ENCODE assay signal across 9 cellular contexts in the genomic region with DNA sequence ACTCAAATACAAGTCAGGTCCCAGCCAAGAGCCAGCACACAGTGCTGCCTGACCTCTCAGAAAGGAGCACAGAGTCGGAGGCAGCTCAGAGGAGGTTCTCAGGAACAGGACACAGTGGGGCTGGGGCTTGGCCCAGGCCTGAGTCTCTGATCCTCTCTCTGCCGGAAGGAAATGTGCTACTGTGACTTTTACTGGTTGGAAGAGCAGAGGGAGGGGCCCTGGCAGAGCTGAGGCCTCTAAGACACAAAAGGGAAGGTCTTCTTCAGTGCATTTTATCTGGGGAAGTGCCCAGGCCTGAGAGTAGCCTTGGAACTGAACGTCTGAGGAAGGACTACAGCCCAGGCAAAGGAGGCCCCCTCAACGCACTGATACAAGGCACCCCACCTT. TPM values are rescaled to one million over a fixed set of nuclear protein-coding genes. Genes with fewer than 3 reads are reported as not detected.
DNase-seq lines count a peak whose midpoint lies in the region; ATAC-seq and TF ChIP-seq lines count a peak whose summit lies in the region.
"Had no signal": no experiment of that assay in that cellular context is flagged by ENCODE, and none has a peak within 500 bp of the region (broad histone marks: within the 10 kb centered on the region; RNA-seq: fewer than 3 reads in every experiment).

No MANE protein-coding gene starts in this region.

- H3T11ph ChIP-seq in H9 (ENCODE audit: low read length) = no peak overlapping the region

- no peaks in the 10 kb centered on the region for H4K20me1 ChIP-seq in H9 (ENCODE audit: control insufficient read depth, insufficient read depth, insufficient read length)

- H3K79me1 ChIP-seq in H9 (ENCODE audit: insufficient read depth, low read depth, low read length, poor library complexity, severe bottlenecking) = no peaks in the 10 kb centered on the region

- no peak overlapping the region for H4K5ac ChIP-seq in H9 (ENCODE audit: insufficient read length, low read depth, low read length)

- no peak overlapping the region for H4K8ac ChIP-seq in H9 (replicated peaks; ENCODE audit: insufficient read length, low read depth, low read length)

- no peak overlapping the region for H3K18ac ChIP-seq in H9 (ENCODE audit: insufficient read length, low read depth, low read length)

- H3K9me3 ChIP-seq in neutrophil = no peaks in the 10 kb centered on the region
- H3K9me3 ChIP-seq in H9 (ENCODE audit: control insufficient read depth, low read depth, low read length) = no peaks in the 10 kb centered on the region

- H3K23ac ChIP-seq in H9 (ENCODE audit: insufficient read length, low read depth, low read length) = no peak overlapping the region

- no peak overlapping the region for H2BK12ac ChIP-seq in H9 (ENCODE audit: insufficient read length, low read depth, low read length)

- H3K27me3 ChIP-seq in neutrophil (no peaks in the 10 kb centered on the region), H9 (ENCODE audit: insufficient read depth, low read length) (no peaks in the 10 kb centered on the region)

- no peak overlapping the region for H3K9ac ChIP-seq in H9 (ENCODE audit: extremely low read depth, insufficient read length, low read length)

- H3K36me3 ChIP-seq in neutrophil = no peaks in the 10 kb centered on the region

- H3K14ac ChIP-seq in H9 (ENCODE audit: insufficient read depth, low read length) = no peak overlapping the region

- H3K27ac ChIP-seq in coronary artery = peak overlapping the region; percentile 69 to 92
- peak overlapping the region; percentile 89 for H3K27ac ChIP-seq in neutrophil
- no peak overlapping the region for H3K27ac ChIP-seq in H9 (ENCODE audit: insufficient read length, low read depth, low read length)

- no peaks in the 10 kb centered on the region; the same call in 1 of the 2 replicates for H3K27me3 Mint-ChIP-seq in H9 (ENCODE audit: low read depth)

- no peaks in the 10 kb centered on the region for H3K23me2 ChIP-seq in H9 (ENCODE audit: insufficient read length, low read depth, low read length, poor library complexity, severe bottlenecking)

- H2BK5ac ChIP-seq in H9 (ENCODE audit: insufficient read length, low read length) = no peak overlapping the region

- H2AFZ ChIP-seq in H9 (ENCODE audit: low read length) = no peak overlapping the region

- no peak overlapping the region for H2BK15ac ChIP-seq in H9 (ENCODE audit: low read depth, low read length)

- H3K4me1 Mint-ChIP-seq in H9 = peaks cover 5 to 9% of the 10 kb centered on the region in 2 experiments

- H3K9me3 Mint-ChIP-seq in H9 = no peaks in the 10 kb centered on the region

- H4K91ac ChIP-seq in H9 (ENCODE audit: insufficient read length, low read depth, low read length) = no peak overlapping the region

- no peak for TF ChIP-seq CTCF in coronary artery (IDR thresholded peaks at IDR 0.05)
- no peak for TF ChIP-seq CTCF in neutrophil (IDR thresholded peaks at IDR 0.05)
- no peak for TF ChIP-seq CTCF in H9 (conservative IDR thresholded peaks at IDR 0.05)

- peak; percentile 42 for ATAC-seq in GM21825 (IDR thresholded peaks at IDR 0.05; ENCODE audit: unreplicated experiment)

- H3K56ac ChIP-seq in H9 (ENCODE audit: insufficient read length, low read depth, low read length) = no peak overlapping the region

- DNase-seq in EH (ENCODE audit: low read depth) (peak; percentile 50), SW480 (ENCODE audit: low spot score) (peak; percentile 16), coronary artery (ENCODE audit: low spot score) (no peak), LoVo (ENCODE audit: low spot score) (no peak), NCI-H69 (lab: John Stamatoyannopoulos, UW) (no peak), H9 (no peak)

- no peak overlapping the region for H2BK120ac ChIP-seq in H9 (ENCODE audit: low read depth, low read length, poor library complexity, severe bottlenecking)

- H2BK20ac ChIP-seq in H9 (ENCODE audit: low read depth, low read length, poor library complexity, severe bottlenecking) = no peak overlapping the region

- no peak overlapping the region for H3K4ac ChIP-seq in H9 (ENCODE audit: low read depth, low read length)

- no peak overlapping the region for H3K4me3 Mint-ChIP-seq in H9

- no peaks in the 10 kb centered on the region; a peak in 1 of 7 replicates for H3K36me3 Mint-ChIP-seq in H9 (ENCODE audit: insufficient read depth in 1 of 3, low read depth in 3 of 3)

- no peak overlapping the region for H3K4me2 ChIP-seq in H9 (ENCODE audit: insufficient read depth, insufficient read length, low read length)

- WGBS in H9 (ENCODE audit: extremely low coverage, insufficient read length, low lambda C conversion rate) = no CpG with 5 or more reads among the region's 4 CpGs

- H3K4me3 ChIP-seq in coronary artery (peak overlapping the region; percentile 23), neutrophil (ENCODE audit: low read depth in 1 of 2, low read length in 1 of 2) (peak overlapping the region in 1 of 2 experiments; percentile 41)

- no peak overlapping the region for H2AK5ac ChIP-seq in H9 (ENCODE audit: insufficient read length, low read length)

- peak overlapping the region in 1 of 3 experiments; percentile 11; a peak in 2 of 7 replicates for H3K27ac Mint-ChIP-seq in H9

- H3K4me1 ChIP-seq in neutrophil (ENCODE audit: control insufficient read depth in 1 of 2, insufficient read depth in 1 of 2, low read depth in 1 of 2, low read length in 1 of 2) = peaks cover 99 to 100% of the 10 kb centered on the region in 2 experiments
- H3K4me1 ChIP-seq in H9 (ENCODE audit: insufficient read depth, low read length) = no peaks in the 10 kb centered on the region

- H3K79me2 ChIP-seq in H9 (ENCODE audit: insufficient read depth, low read length) = no peaks in the 10 kb centered on the region

RNA-seq across cellular contexts. Expression of gene CASTOR1, which starts 16.2 kb away (rescaled TPM):
- total RNA-seq in H9 (2021) = 8.8 and 11.0 TPM in 2 replicates

RNA-seq across cellular contexts. Expression of gene TBC1D10A, which starts 21.2 kb away (rescaled TPM):
- total RNA-seq in H9 (2021) = 8.2 and 8.4 TPM in 2 replicates

RNA-seq across cellular contexts. Expression of gene OSM, which starts 38.9 kb away (rescaled TPM):
- total RNA-seq in H9 (2021) = not detected in 2 replicates
- total RNA-seq: epithelial cell of proximal tubule had no signal

RNA-seq across cellular contexts. Expression of gene SF3A1, which starts 51.2 kb away (rescaled TPM):
- 211 and 225 TPM in 2 replicates for total RNA-seq in H9 (2021)

RNA-seq across cellular contexts. Expression of gene CCDC157, which starts 51.3 kb away (rescaled TPM):
- total RNA-seq in H9 (2021) = 4.3 and 4.8 TPM in 2 replicates

Comparison
In these comparisons a context has a peak if more than half of its experiments do, and no peak if none do; other contexts are left out.
1. DNase-seq: peak in EH (single experiment) and SW480 (single experiment); none in coronary artery (single experiment), LoVo (single experiment), NCI-H69 (single experiment) and H9 (single experiment).